Comparison of ENCODE assay signal across 21 cellular contexts in genomic region chr5:128850049-128850448, GRCh38.
DNase-seq lines count a peak whose midpoint lies in the region; TF ChIP-seq lines count a peak whose summit lies in the region.
"Had no signal": no experiment of that assay in that cellular context is flagged by ENCODE, and none has a peak within 500 bp of the region (broad histone marks: within the 10 kb centered on the region; RNA-seq: fewer than 3 reads in every experiment).

No MANE protein-coding gene starts in this region.

- H3K4me3 ChIP-seq in Karpas-422 (ENCODE audit: low read length): no peak overlapping the region
- peak overlapping the region; percentile 48 for H3K4me3 ChIP-seq in endodermal cell (ENCODE audit: low read length)
- H3K4me3 ChIP-seq: BLaER1 had no signal

- no peak overlapping the region for H3K4me2 ChIP-seq in Karpas-422 (ENCODE audit: low read depth, low read length, poor library complexity, severe bottlenecking)
- H3K4me2 ChIP-seq: BLaER1 had no signal

- H3K27ac Mint-ChIP-seq in endodermal cell: no peak overlapping the region
- H3K27ac Mint-ChIP-seq: CD14-positive monocyte; CD4-positive, alpha-beta memory T cell; CD8-positive, alpha-beta memory T cell had no signal

- H3K9me2 ChIP-seq in Karpas-422 (replicated peaks; ENCODE audit: insufficient read depth, low read length): no peaks in the 10 kb centered on the region

- no peaks in the 10 kb centered on the region for H4K20me1 ChIP-seq in Karpas-422 (ENCODE audit: insufficient read depth, low read depth, low read length)
- H4K20me1 ChIP-seq: BLaER1 had no signal

- no peaks in the 10 kb centered on the region for H3K27me3 Mint-ChIP-seq in endodermal cell (ENCODE audit: insufficient read depth)
- H3K27me3 Mint-ChIP-seq: CD4-positive, alpha-beta memory T cell; CD4-positive, CD25-positive, alpha-beta regulatory T cell; CD8-positive, alpha-beta memory T cell had no signal

- POLR2A ChIA-PET in HEK293T (lab: Yijun Ruan, JAX): no interaction called here

- no peak overlapping the region for H3K4me3 Mint-ChIP-seq in endodermal cell
- H3K4me3 Mint-ChIP-seq: CD14-positive monocyte; CD4-positive, alpha-beta memory T cell; CD4-positive, CD25-positive, alpha-beta regulatory T cell; CD8-positive, alpha-beta memory T cell had no signal

- H2AFZ ChIP-seq in Karpas-422 (ENCODE audit: low read length): no peak overlapping the region

- no peak for DNase-seq in HEK293T (ENCODE audit: extremely low spot score)
- peak; percentile 19 for DNase-seq in Karpas-422
- DNase-seq in endodermal cell: no peak
- no peak for DNase-seq in ecto neural progenitor cell (ENCODE audit: low spot score)
- DNase-seq in GM03348 (ENCODE audit: low spot score): no peak
- DNase-seq: 8988T; ACHN; BE2C; C1 segment of cervical spinal cord; CD4-positive, alpha-beta memory T cell; CD4-positive, CD25-positive, alpha-beta regulatory T cell; CD8-positive, alpha-beta memory T cell; COR-L47; DMS 273 treated with DMSO at 0.1 percent for 48 hours; DMS153; DMS79; DND-41; EL; GDM1 had no signal

- no peaks in the 10 kb centered on the region for H3K4me1 ChIP-seq in Karpas-422 (ENCODE audit: low read length)
- peaks cover 2% of the 10 kb centered on the region for H3K4me1 ChIP-seq in endodermal cell (ENCODE audit: control insufficient read depth, insufficient read depth, low read length)
- H3K4me1 ChIP-seq: BE2C, BLaER1 had no signal

- CTCF ChIA-PET in HEK293T (lab: Yijun Ruan, JAX): no interaction called here

- no peaks in the 10 kb centered on the region for H3K79me2 ChIP-seq in Karpas-422 (ENCODE audit: low read length)

- no peaks in the 10 kb centered on the region for H3K36me3 Mint-ChIP-seq in endodermal cell (ENCODE audit: low read depth)
- H3K36me3 Mint-ChIP-seq: CD14-positive monocyte; CD4-positive, CD25-positive, alpha-beta regulatory T cell; CD8-positive, alpha-beta memory T cell had no signal

- H3K4me1 Mint-ChIP-seq in endodermal cell: peaks cover 9% of the 10 kb centered on the region
- H3K4me1 Mint-ChIP-seq: CD14-positive monocyte; CD4-positive, alpha-beta memory T cell; CD4-positive, CD25-positive, alpha-beta regulatory T cell; CD8-positive, alpha-beta memory T cell had no signal

- no peaks in the 10 kb centered on the region for H3K36me3 ChIP-seq in Karpas-422 (ENCODE audit: insufficient read depth, low read length)
- H3K36me3 ChIP-seq in endodermal cell (ENCODE audit: control insufficient read depth, insufficient read depth, low read length): no peaks in the 10 kb centered on the region
- H3K36me3 ChIP-seq: BE2C, BLaER1 had no signal

- H3K9ac ChIP-seq in Karpas-422 (ENCODE audit: low read length) (no peak overlapping the region), endodermal cell (ENCODE audit: extremely low read depth, low read length, poor library complexity, severe bottlenecking) (no peak overlapping the region)
- H3K9ac ChIP-seq: BLaER1 had no signal

- H3K27me3 ChIP-seq in Karpas-422 (ENCODE audit: low read length) (no peaks in the 10 kb centered on the region), endodermal cell (ENCODE audit: control insufficient read depth, insufficient read depth, low read length, poor library complexity, severe bottlenecking) (no peaks in the 10 kb centered on the region)
- H3K27me3 ChIP-seq: BE2C, BLaER1 had no signal

- H3K9me3 ChIP-seq in Karpas-422 (ENCODE audit: low read length) (peaks cover 8% of the 10 kb centered on the region), endodermal cell (ENCODE audit: control insufficient read depth, low read length) (peaks cover 51% of the 10 kb centered on the region)
- H3K9me3 ChIP-seq: BE2C had no signal

- no peak for TF ChIP-seq CTCF in endodermal cell (conservative IDR thresholded peaks at IDR 0.05)

- peaks cover 42% of the 10 kb centered on the region for H3K9me3 Mint-ChIP-seq in endodermal cell

- H3K27ac ChIP-seq in Karpas-422 (ENCODE audit: low read length) (no peak overlapping the region), endodermal cell (ENCODE audit: low read depth, low read length) (no peak overlapping the region)
- H3K27ac ChIP-seq: BLaER1 had no signal

TF ChIP-seq in HEK293T, 16 proteins besides CTCF, POLR2A, EP300 and RAD21:
- TF ChIP-seq L3MBTL2 (conservative IDR thresholded peaks at IDR 0.05): no peak
- peak; percentile 54 for TF ChIP-seq PKNOX1 (IDR thresholded peaks at IDR 0.05)
